ENCODE assay signal across 8 cellular contexts in the genomic region with DNA sequence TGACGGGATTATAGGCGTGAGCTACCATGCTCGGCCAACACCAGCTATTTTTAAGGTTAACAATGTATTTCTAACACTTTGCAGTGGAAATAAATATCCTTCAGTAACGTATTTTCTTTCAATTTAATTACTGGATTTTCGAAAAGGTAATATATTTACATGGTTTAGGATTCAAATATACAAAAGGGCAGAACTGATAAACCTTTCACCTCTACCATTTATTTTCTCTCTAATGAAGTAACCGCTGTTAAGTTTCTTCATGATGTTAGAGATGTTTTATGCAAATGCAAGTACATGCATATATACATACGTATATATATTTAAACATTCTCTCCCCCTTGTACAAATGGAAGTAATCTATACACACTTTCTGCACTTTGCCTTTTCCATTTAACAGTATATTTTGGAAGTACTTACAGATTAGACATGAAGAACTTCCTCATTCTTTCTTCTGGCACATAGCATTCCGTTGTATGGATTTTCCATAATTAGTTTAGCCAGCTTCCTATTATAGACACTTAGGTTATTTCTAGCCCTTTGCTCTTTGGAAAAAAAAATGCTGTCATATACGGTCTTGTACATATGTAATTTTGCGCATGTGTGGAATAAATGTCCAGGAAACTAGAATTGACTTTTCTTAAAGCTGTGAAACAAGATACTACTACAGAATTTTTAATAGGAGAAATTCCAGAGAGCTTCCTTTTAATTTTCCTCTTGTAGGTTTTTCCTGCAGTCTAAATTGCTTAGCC. TPM values are rescaled to one million over a fixed set of nuclear protein-coding genes. Genes with fewer than 3 reads are reported as not detected.
DNase-seq lines count a peak whose midpoint lies in the region; ATAC-seq and TF ChIP-seq lines count a peak whose summit lies in the region.

No MANE protein-coding gene starts in this region.

- DNase-seq in T-helper 1 cell (no peak), NCI-H526 treated with DMSO at 0.1 percent for 48 hours (lab: John Stamatoyannopoulos, UW) (peak; percentile 98), cerebellar cortex (ENCODE audit: low spot score) (peak; percentile 66), natural killer cell (no peak)

- ATAC-seq in natural killer cell (peak in 1 of 3 donors; percentile 9), HG02840 (IDR thresholded peaks at IDR 0.05; ENCODE audit: low FRiP score, unreplicated experiment) (no peak), GM21717 (IDR thresholded peaks at IDR 0.05; ENCODE audit: unreplicated experiment) (no peak), HG03097 (IDR thresholded peaks at IDR 0.05; ENCODE audit: low FRiP score, unreplicated experiment) (no peak)

- H3K27me3 Mint-ChIP-seq in T-helper 1 cell treated with Interleukin-12 subunit alpha and Interleukin-12 subunit beta and Interleukin-4 antibody, amounts not matched to agents 30 μg/mL and 1 μg/mL, for 36 hours (ENCODE audit: low read depth) = peaks cover 20% of the 10 kb centered on the region
- H3K27me3 Mint-ChIP-seq in natural killer cell (ENCODE audit: low read depth in 2 of 2) = peaks cover 6 to 16% of the 10 kb centered on the region in 2 donors

- H3K27ac Mint-ChIP-seq in T-helper 1 cell treated with Interleukin-12 subunit alpha and Interleukin-12 subunit beta and Interleukin-4 antibody, amounts not matched to agents 30 μg/mL and 1 μg/mL, for 36 hours = peak overlapping the region; percentile 93
- peak overlapping the region; percentile 99 for H3K27ac Mint-ChIP-seq in natural killer cell

- intact Hi-C loops in natural killer cell (cut with micrococcal nuclease) = loop anchor here (5.0 kb wide), 3 partner anchors 39 to 179 kb away; partner anchors contain the start of genes ANKRD34A, PIAS3, POLR3GL and TXNIP

- H3K4me3 Mint-ChIP-seq in T-helper 1 cell treated with Interleukin-12 subunit alpha and Interleukin-12 subunit beta and Interleukin-4 antibody, amounts not matched to agents 30 μg/mL and 1 μg/mL, for 36 hours = peak overlapping the region; percentile 91
- peak overlapping the region; percentile 97 for H3K4me3 Mint-ChIP-seq in natural killer cell

- no peaks in the 10 kb centered on the region for H3K36me3 Mint-ChIP-seq in T-helper 1 cell treated with Interleukin-12 subunit alpha and Interleukin-12 subunit beta and Interleukin-4 antibody, amounts not matched to agents 30 μg/mL and 1 μg/mL, for 36 hours (ENCODE audit: low read depth)
- no peaks in the 10 kb centered on the region for H3K36me3 Mint-ChIP-seq in natural killer cell

- H3K4me1 Mint-ChIP-seq in T-helper 1 cell treated with Interleukin-12 subunit alpha and Interleukin-12 subunit beta and Interleukin-4 antibody, amounts not matched to agents 30 μg/mL and 1 μg/mL, for 36 hours (ENCODE audit: low read depth) = peaks cover 40% of the 10 kb centered on the region
- H3K4me1 Mint-ChIP-seq in natural killer cell = peaks cover 44 to 49% of the 10 kb centered on the region in 2 donors

- H3K9me3 Mint-ChIP-seq in T-helper 1 cell treated with Interleukin-12 subunit alpha and Interleukin-12 subunit beta and Interleukin-4 antibody, amounts not matched to agents 30 μg/mL and 1 μg/mL, for 36 hours = no peaks in the 10 kb centered on the region
- no peaks in the 10 kb centered on the region for H3K9me3 Mint-ChIP-seq in natural killer cell

- TF ChIP-seq CTCF in natural killer cell (IDR thresholded peaks at IDR 0.05) = no peak

RNA-seq across cellular contexts. Expression of gene HJV, which starts 14.9 kb away (rescaled TPM):
- total RNA-seq in natural killer cell = not detected

RNA-seq across cellular contexts. Expression of gene TXNIP, which starts 40.0 kb away (rescaled TPM):
- total RNA-seq in natural killer cell = 1,000 to 10,000 TPM in 2 of 3 donors, 100 to 1,000 TPM in 1; 984 to 1,724 (median 1,422) TPM

Comparison
In these comparisons a context has a peak if more than half of its experiments do, and no peak if none do; other contexts are left out.
1. DNase-seq: peak in NCI-H526 treated with DMSO at 0.1 percent for 48 hours (single experiment) and cerebellar cortex (single experiment); none in T-helper 1 cell (0 of 5) and natural killer cell (single experiment).